10 cellular contexts compared by ENCODE assay signal in the genomic region with DNA sequence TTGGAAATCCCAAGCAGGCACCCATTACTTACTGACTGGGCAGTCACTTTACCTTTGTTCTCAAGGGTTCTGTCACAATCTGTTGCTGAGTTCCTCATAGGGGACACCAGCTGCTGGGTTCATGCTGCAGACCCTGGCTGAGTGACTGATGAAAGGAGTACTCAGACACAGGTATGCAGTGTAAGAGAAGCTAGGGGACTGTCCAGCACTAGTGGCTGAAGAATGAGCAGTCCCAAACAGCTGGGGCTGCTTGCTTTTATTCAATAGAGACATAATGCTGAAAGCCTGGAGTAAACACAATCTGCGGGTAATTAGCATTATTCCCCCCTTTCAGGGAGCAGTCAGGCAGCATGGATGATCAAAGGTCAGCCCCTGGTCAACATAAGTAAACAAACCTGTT. TPM values are rescaled to one million over a fixed set of nuclear protein-coding genes. Genes with fewer than 3 reads are reported as not detected.
"Had no signal": no experiment of that assay in that cellular context is flagged by ENCODE, and none has a peak within 500 bp of the region (broad histone marks: within the 10 kb centered on the region; RNA-seq: fewer than 3 reads in every experiment).

No MANE protein-coding gene starts in this region.

RNA-seq across cellular contexts. Expression of gene GC, which starts 25.9 kb away (rescaled TPM):
- total RNA-seq: subcutaneous adipose tissue, temporal lobe, testis, thoracic aorta, thyroid gland, tibial nerve, transverse colon, upper lobe of right lung, urinary bladder, vagina had no signal
